ENCODE assay signal across 17 cellular contexts in genomic region chr11:62402994-62403393, GRCh38. TPM values are rescaled to one million over a fixed set of nuclear protein-coding genes. Genes with fewer than 3 reads are reported as not detected.
A peak's percentile ranks its signal among the peaks of the same experiment; 100 is the strongest.
DNase-seq lines count a peak whose midpoint lies in the region; ATAC-seq and TF ChIP-seq lines count a peak whose summit lies in the region.
"Had no signal": no experiment of that assay in that cellular context is flagged by ENCODE, and none has a peak within 500 bp of the region (broad histone marks: within the 10 kb centered on the region; RNA-seq: fewer than 3 reads in every experiment).

No MANE protein-coding gene starts in this region.

- H3K9me3 ChIP-seq in lower lobe of right lung, result no peaks in the 10 kb centered on the region
- H3K9me3 ChIP-seq in thoracic aorta, result no peaks in the 10 kb centered on the region

- peak overlapping the region; percentile 89 for H3K27ac Mint-ChIP-seq in activated naive CD4-positive, alpha-beta T cell treated with anti-CD3 and anti-CD28 coated beads for 36 hours
- peak overlapping the region; percentile 88 for H3K27ac Mint-ChIP-seq in activated naive CD4-positive, alpha-beta T cell treated with anti-CD3 and anti-CD28 coated beads, Interleukin-2, amount 50 U/mL, for 72 hours

- H3K4me3 Mint-ChIP-seq in activated naive CD4-positive, alpha-beta T cell treated with anti-CD3 and anti-CD28 coated beads for 36 hours, result peak overlapping the region; percentile 84
- H3K4me3 Mint-ChIP-seq: neural crest cell had no signal

- no peak for ATAC-seq in activated naive CD4-positive, alpha-beta T cell treated with anti-CD3 and anti-CD28 coated beads, Interleukin-2, amount 50 U/mL, for 72 hours
- ATAC-seq in lower lobe of right lung, result no peak
- no peak for ATAC-seq in thoracic aorta (ENCODE audit: insufficient number of reproducible peaks, low FRiP score, low read depth)
- no peak for ATAC-seq in left colon

- POLR2A ChIA-PET in RWPE1 (lab: Yijun Ruan, JAX; ENCODE audit: low non-redundant PET), result no interaction called here

- H3K9me3 Mint-ChIP-seq in activated naive CD4-positive, alpha-beta T cell treated with anti-CD3 and anti-CD28 coated beads for 36 hours, result no peaks in the 10 kb centered on the region
- no peaks in the 10 kb centered on the region for H3K9me3 Mint-ChIP-seq in activated naive CD4-positive, alpha-beta T cell treated with anti-CD3 and anti-CD28 coated beads, Interleukin-2, amount 50 U/mL, for 72 hours
- H3K9me3 Mint-ChIP-seq: neural crest cell had no signal

- intact Hi-C loops in activated naive CD4-positive, alpha-beta T cell treated with anti-CD3 and anti-CD28 coated beads for 36 hours (cut with micrococcal nuclease), result no loop called here
- intact Hi-C loops in lower lobe of right lung (cut with DNase I), result no loop called here
- intact Hi-C loops in left colon (cut with DNase I, micrococcal nuclease), result no loop called here

- no peaks in the 10 kb centered on the region for H3K27me3 Mint-ChIP-seq in activated naive CD4-positive, alpha-beta T cell treated with anti-CD3 and anti-CD28 coated beads for 36 hours (ENCODE audit: low read depth)

- H3K4me1 ChIP-seq in lower lobe of right lung (peaks cover 45% of the 10 kb centered on the region), thoracic aorta (ENCODE audit: control insufficient read depth in 1 of 2, low read depth in 2 of 2) (peaks cover 45 to 58% of the 10 kb centered on the region in 2 donors)

- H3K36me3 ChIP-seq in lower lobe of right lung (no peaks in the 10 kb centered on the region), thoracic aorta (no peaks in the 10 kb centered on the region)

- CTCF ChIA-PET in activated naive CD4-positive, alpha-beta T cell treated with anti-CD3 and anti-CD28 coated beads for 36 hours (lab: Charles Lee), result interaction anchor here (1.0 to 2.2 kb wide), 5 partner anchors 7 to 158 kb away, joined by 3 to 7 read pairs (median 5); no protein-coding TSS in a partner anchor
- CTCF ChIA-PET in RWPE1 (lab: Yijun Ruan, JAX), result interaction anchor here (0.5 to 1.2 kb wide), 2 partner anchors 140 to 147 kb away, joined by 3 to 5 read pairs; no protein-coding TSS in a partner anchor

- DNase-seq in activated naive CD4-positive, alpha-beta T cell treated with anti-CD3 and anti-CD28 coated beads for 36 hours, result no peak
- no peak for DNase-seq in activated naive CD4-positive, alpha-beta T cell treated with anti-CD3 and anti-CD28 coated beads, Interleukin-2, amount 50 U/mL, for 16 hours
- DNase-seq in activated naive CD4-positive, alpha-beta T cell treated with anti-CD3 and anti-CD28 coated beads, Interleukin-2, amount 50 U/mL, for 72 hours (ENCODE audit: low spot score in 2 of 2), result no peak
- no peak for DNase-seq in lower lobe of right lung
- no peak for DNase-seq in thoracic aorta (ENCODE audit: low spot score)
- no peak for DNase-seq in hepatic stellate cell (ENCODE audit: low spot score)
- no peak for DNase-seq in left colon
- no peak for DNase-seq in RWPE1 (ENCODE audit: low spot score)
- DNase-seq: DMS 273 treated with DMSO at 0.1 percent for 48 hours, NCI-H187, NCI-H82, SIG-M5 had no signal

- TF ChIP-seq CTCF in lower lobe of right lung (IDR thresholded peaks at IDR 0.05), result no peak
- TF ChIP-seq CTCF in thoracic aorta (IDR thresholded peaks at IDR 0.05), result no peak
- TF ChIP-seq CTCF in RWPE1 (conservative IDR thresholded peaks at IDR 0.05; ENCODE audit: low read depth), result no peak

- H3K36me3 Mint-ChIP-seq in activated naive CD4-positive, alpha-beta T cell treated with anti-CD3 and anti-CD28 coated beads for 36 hours (ENCODE audit: low read depth), result no peaks in the 10 kb centered on the region
- no peaks in the 10 kb centered on the region for H3K36me3 Mint-ChIP-seq in activated naive CD4-positive, alpha-beta T cell treated with anti-CD3 and anti-CD28 coated beads, Interleukin-2, amount 50 U/mL, for 72 hours

- H3K4me1 Mint-ChIP-seq in activated naive CD4-positive, alpha-beta T cell treated with anti-CD3 and anti-CD28 coated beads for 36 hours (ENCODE audit: low read depth), result peaks cover 39% of the 10 kb centered on the region

- H3K27me3 ChIP-seq in lower lobe of right lung (ENCODE audit: low read depth), result no peaks in the 10 kb centered on the region
- H3K27me3 ChIP-seq in thoracic aorta (replicated peaks; ENCODE audit: insufficient read depth), result no peaks in the 10 kb centered on the region

- H3K4me3 ChIP-seq in lower lobe of right lung (no peak overlapping the region), thoracic aorta (peak overlapping the region; percentile 6)

- H3K27ac ChIP-seq in lower lobe of right lung (peak overlapping the region; percentile 67), thoracic aorta (peak overlapping the region; percentile 76 to 80), RWPE1 (no peak overlapping the region)

RNA-seq across cellular contexts. Expression of gene SCGB1A1, which starts 15.8 kb away (rescaled TPM):
- total RNA-seq in activated naive CD4-positive, alpha-beta T cell treated with anti-CD3 and anti-CD28 coated beads for 36 hours, result not detected
- not detected for total RNA-seq in activated naive CD4-positive, alpha-beta T cell treated with anti-CD3 and anti-CD28 coated beads, Interleukin-2, amount 50 U/mL, for 72 hours
- total RNA-seq in lower lobe of right lung (3,364 TPM), thoracic aorta (not detected), left colon (not detected)
- total RNA-seq: bronchial epithelial cell, LHCN-M2, liver, neural crest cell, ureter had no signal

Comparison
In these comparisons a context has a peak if more than half of its experiments do, and no peak if none do; other contexts are left out.
1. RNA of gene SCGB1A1, which starts 15.8 kb away (total RNA-seq): 3,364 TPM in lower lobe of right lung (single experiment); not detected in activated naive CD4-positive, alpha-beta T cell treated with anti-CD3 and anti-CD28 coated beads for 36 hours, not detected in activated naive CD4-positive, alpha-beta T cell treated with anti-CD3 and anti-CD28 coated beads, Interleukin-2, amount 50 U/mL, for 72 hours, not detected in thoracic aorta and not detected in left colon; every median in the first group is over 1,000 times any median in the second.